15 cellular contexts compared by ENCODE assay signal in genomic region chr11:129286813-129287212, GRCh38.
DNase-seq lines count a peak whose midpoint lies in the region; ATAC-seq lines count a peak whose summit lies in the region.
"Had no signal": no experiment of that assay in that cellular context is flagged by ENCODE, and none has a peak within 500 bp of the region (broad histone marks: within the 10 kb centered on the region; RNA-seq: fewer than 3 reads in every experiment).

No MANE protein-coding gene starts in this region.

- ATAC-seq in sciatic nerve (peak; percentile 78), GM18517 (IDR thresholded peaks at IDR 0.05; ENCODE audit: unreplicated experiment) (no peak)
- ATAC-seq in naive thymus-derived CD4-positive, alpha-beta T cell: no peak
- ATAC-seq: HCT116; stimulated activated memory B cell treated with anti-CD40 and anti-IgM and Interleukin-4, amounts not matched to agents 10 μg/mL and 1 μg/mL and 100 μg/mL, for 72 hours had no signal

- POLR2A ChIA-PET in naive thymus-derived CD4-positive, alpha-beta T cell (lab: Charles Lee): no interaction called here

- no peaks in the 10 kb centered on the region for H3K27me3 ChIP-seq in naive thymus-derived CD4-positive, alpha-beta T cell (ENCODE audit: control insufficient read depth in 2 of 2, insufficient read depth in 2 of 2, low read length in 2 of 2)
- H3K27me3 ChIP-seq: brain microvascular endothelial cell had no signal

- no peak overlapping the region for H3K4me3 Mint-ChIP-seq in naive thymus-derived CD4-positive, alpha-beta T cell
- H3K4me3 Mint-ChIP-seq: activated naive CD8-positive, alpha-beta T cell; activated T-cell treated with anti-CD3 and anti-CD28 coated beads, Interleukin-2, amount 50 U/mL, for 24 hours; CD4-positive, alpha-beta T cell; stimulated activated memory B cell treated with anti-CD40 and anti-IgM and Interleukin-4, amounts not matched to agents 10 μg/mL and 1 μg/mL and 100 μg/mL, for 72 hours had no signal

- H3K36me3 Mint-ChIP-seq in naive thymus-derived CD4-positive, alpha-beta T cell: no peaks in the 10 kb centered on the region
- H3K36me3 Mint-ChIP-seq: activated naive CD8-positive, alpha-beta T cell; stimulated activated memory B cell treated with anti-CD40 and anti-IgM and Interleukin-4, amounts not matched to agents 10 μg/mL and 1 μg/mL and 100 μg/mL, for 72 hours had no signal

- no peaks in the 10 kb centered on the region for H3K9me3 ChIP-seq in naive thymus-derived CD4-positive, alpha-beta T cell (ENCODE audit: control insufficient read depth in 2 of 3, low read length in 3 of 3)

- peaks cover 20 to 35% (median 34%) of the 10 kb centered on the region in 5 donors for H3K27me3 Mint-ChIP-seq in naive thymus-derived CD4-positive, alpha-beta T cell

- H3K4me3 ChIP-seq in naive thymus-derived CD4-positive, alpha-beta T cell (ENCODE audit: low read length): no peak overlapping the region

- no peaks in the 10 kb centered on the region for H3K9me3 Mint-ChIP-seq in naive thymus-derived CD4-positive, alpha-beta T cell
- H3K9me3 Mint-ChIP-seq: activated T-cell treated with anti-CD3 and anti-CD28 coated beads, Interleukin-2, amount 50 U/mL, for 24 hours; CD4-positive, alpha-beta T cell; stimulated activated memory B cell treated with anti-CD40 and anti-IgM and Interleukin-4, amounts not matched to agents 10 μg/mL and 1 μg/mL and 100 μg/mL, for 72 hours had no signal

- CTCF ChIA-PET in naive thymus-derived CD4-positive, alpha-beta T cell (lab: Charles Lee): interaction anchor here (0.9 kb wide), 1 partner anchor 44 kb away, joined by 4 read pairs; no protein-coding TSS in a partner anchor

- peaks cover 8 to 12% (median 10%) of the 10 kb centered on the region in 7 donors for H3K4me1 Mint-ChIP-seq in naive thymus-derived CD4-positive, alpha-beta T cell
- H3K4me1 Mint-ChIP-seq: stimulated activated memory B cell treated with anti-CD40 and anti-IgM and Interleukin-4, amounts not matched to agents 10 μg/mL and 1 μg/mL and 100 μg/mL, for 72 hours had no signal

- no peaks in the 10 kb centered on the region for H3K36me3 ChIP-seq in naive thymus-derived CD4-positive, alpha-beta T cell (ENCODE audit: control insufficient read depth in 2 of 3, insufficient read depth in 3 of 3, low read length in 3 of 3)
- H3K36me3 ChIP-seq: brain microvascular endothelial cell had no signal

- H3K27ac ChIP-seq in naive thymus-derived CD4-positive, alpha-beta T cell (ENCODE audit: low read depth, low read length): no peak overlapping the region
- H3K27ac ChIP-seq: brain microvascular endothelial cell had no signal

- intact Hi-C loops in sciatic nerve (cut with DNase I): no loop called here
- intact Hi-C loops in naive thymus-derived CD4-positive, alpha-beta T cell (cut with micrococcal nuclease): loop anchor here in 1 of 2 donors (10.0 kb wide), 1 partner anchor 322 kb away; no protein-coding TSS in a partner anchor

- H3K4me1 ChIP-seq in naive thymus-derived CD4-positive, alpha-beta T cell (ENCODE audit: control insufficient read depth in 2 of 2, insufficient read depth in 2 of 2, low read length in 2 of 2): no peaks in the 10 kb centered on the region

- DNase-seq in NCI-H82 (lab: John Stamatoyannopoulos, UW): peak; percentile 15
- DNase-seq in NCI-H82 treated with DMSO at 0.1 percent for 48 hours (lab: John Stamatoyannopoulos, UW; ENCODE audit: unreplicated experiment): no peak
- peak; percentile 67 for DNase-seq in NCI-H2029 (lab: John Stamatoyannopoulos, UW)
- peak; percentile 91 to 94 for DNase-seq in SHP77 (lab: John Stamatoyannopoulos, UW)
- no peak for DNase-seq in sciatic nerve (ENCODE audit: low spot score)
- DNase-seq in stimulated activated CD4-positive, alpha-beta T cell treated with anti-CD3 and anti-CD28 coated beads, Interleukin-1b, Interleukin-23, amount 100 ng/mL, for 48 hours: no peak
- no peak for DNase-seq in naive thymus-derived CD4-positive, alpha-beta T cell
- DNase-seq: activated T-cell treated with anti-CD3 and anti-CD28 coated beads, Interleukin-2, amount 50 U/mL, for 24 hours; brain microvascular endothelial cell; CD4-positive, alpha-beta T cell; dermis blood vessel endothelial cell had no signal

- H3K27ac Mint-ChIP-seq in naive thymus-derived CD4-positive, alpha-beta T cell: no peak overlapping the region
- H3K27ac Mint-ChIP-seq: activated naive CD8-positive, alpha-beta T cell; activated T-cell treated with anti-CD3 and anti-CD28 coated beads, Interleukin-2, amount 50 U/mL, for 24 hours; CD4-positive, alpha-beta T cell; stimulated activated memory B cell treated with anti-CD40 and anti-IgM and Interleukin-4, amounts not matched to agents 10 μg/mL and 1 μg/mL and 100 μg/mL, for 72 hours had no signal

Comparison
In these comparisons a context has a peak if more than half of its experiments do, and no peak if none do; other contexts are left out.
1. DNase-seq: peak in NCI-H82 (single experiment), NCI-H2029 (single experiment) and SHP77 (2 of 2); none in NCI-H82 treated with DMSO at 0.1 percent for 48 hours (single experiment), sciatic nerve (single experiment), stimulated activated CD4-positive, alpha-beta T cell treated with anti-CD3 and anti-CD28 coated beads, Interleukin-1b, Interleukin-23, amount 100 ng/mL, for 48 hours (single experiment) and naive thymus-derived CD4-positive, alpha-beta T cell (0 of 9).